Comparison of ENCODE assay signal across 8 cellular contexts in the genomic region with DNA sequence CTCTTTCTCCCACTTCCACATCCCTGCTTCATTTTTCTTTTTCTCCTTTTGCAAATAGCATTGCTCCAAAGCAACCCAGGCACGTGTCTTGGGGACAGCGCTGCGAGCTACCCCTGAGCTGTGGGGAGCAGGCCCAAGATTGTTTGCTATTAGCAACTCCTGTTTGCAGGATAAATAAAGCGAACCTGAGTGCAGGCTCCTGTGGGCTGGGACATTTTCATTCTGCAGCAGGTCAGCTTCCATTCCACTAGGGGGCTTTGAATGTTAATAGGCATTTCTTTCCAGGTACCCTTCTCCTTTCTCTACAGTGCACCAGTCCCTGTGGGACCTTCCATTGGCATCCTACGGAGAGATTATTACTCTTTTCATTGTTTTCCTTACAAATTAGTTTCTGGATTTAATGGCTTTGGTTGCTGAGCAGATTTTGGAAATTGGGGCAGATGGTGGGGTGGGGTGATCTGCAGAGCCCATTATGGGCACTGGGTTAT. TPM values are rescaled to one million over a fixed set of nuclear protein-coding genes. Genes with fewer than 3 reads are reported as not detected.
DNase-seq lines count a peak whose midpoint lies in the region; ATAC-seq, FAIRE-seq and TF ChIP-seq lines count a peak whose summit lies in the region.

No MANE protein-coding gene starts in this region.

- no peaks in the 10 kb centered on the region for H3K36me3 ChIP-seq in BJ (ENCODE audit: control insufficient read depth, insufficient read depth, low read length)
- H3K36me3 ChIP-seq in HCT116 (ENCODE audit: control insufficient read depth in 1 of 2, insufficient read depth in 2 of 2, low read length in 2 of 2): no peaks in the 10 kb centered on the region

- no TSS peak for BruUV-seq in HCT116 (replicated peaks; lab: Mats Ljungman, UMichigan)

- TF ChIP-seq POLR2A in HCT116 (IDR thresholded peaks at IDR 0.05; ENCODE audit: borderline replicate concordance, extremely low read depth, insufficient read depth, insufficient read length): no peak

- peak overlapping the region; percentile 40 for H3K4me2 ChIP-seq in HCT116 (ENCODE audit: low read length)

- peaks cover 0 to 2% (median 1%) of the 10 kb centered on the region in 3 donors for H3K27me3 Mint-ChIP-seq in immature natural killer cell (ENCODE audit: low read depth in 3 of 3)

- FAIRE-seq in HTR-8/SVneo (lab: Jason Lieb, UNC): no peak

- H3K4me3 ChIP-seq in BJ (ENCODE audit: low read depth, low read length) (no peak overlapping the region), HCT116 (replicated peaks in 1 of 2; ENCODE audit: low read depth in 1 of 2, low read length in 2 of 2) (no peak overlapping the region)

- CTCF ChIA-PET in BJ (lab: Yijun Ruan, JAX): interaction anchor here (0.6 to 2.0 kb wide), 9 partner anchors 10 to 613 kb away, joined by 3 to 7 read pairs (median 5); no protein-coding TSS in a partner anchor
- CTCF ChIA-PET in HCT116 (lab: Charles Lee): interaction anchor here (0.8 to 1.3 kb wide), 2 partner anchors 10 to 250 kb away, joined by 3 to 5 read pairs; no protein-coding TSS in a partner anchor

- H4K20me1 ChIP-seq in HCT116 (ENCODE audit: insufficient read depth): no peaks in the 10 kb centered on the region

- TF ChIP-seq RAD21 in HCT116 (IDR thresholded peaks at IDR 0.05; ENCODE audit: low read depth): peak; percentile 29

- no peaks in the 10 kb centered on the region for H3K9me3 Mint-ChIP-seq in immature natural killer cell
- H3K9me3 Mint-ChIP-seq in activated naive CD4-positive, alpha-beta T cell treated with anti-CD3 and anti-CD28 coated beads, Interleukin-2, amount 50 U/mL, for 72 hours: no peaks in the 10 kb centered on the region

- RAD21 ChIA-PET in HCT116 (lab: Charles Lee; ENCODE audit: low non-redundant PET in 1 of 2, low total read pairs in 2 of 2, uncharacterized antibody in 2 of 2, unreplicated experiment in 2 of 2): no interaction called here

- peaks cover 0 to 11% of the 10 kb centered on the region in 2 experiments; a peak in 3 of 4 replicates for H3K4me1 ChIP-seq in HCT116 (ENCODE audit: control insufficient read depth in 1 of 2, insufficient read depth in 2 of 2, low read length in 2 of 2)

- no peak overlapping the region for H3K9ac ChIP-seq in HCT116 (ENCODE audit: low read length)

- no peaks in the 10 kb centered on the region for H3K79me2 ChIP-seq in HCT116 (ENCODE audit: insufficient read depth, low read length)

- H3K9me2 ChIP-seq in HCT116 (ENCODE audit: insufficient read depth): no peaks in the 10 kb centered on the region

- TF ChIP-seq CTCF in BJ (IDR thresholded peaks at IDR 0.05; ENCODE audit: insufficient read depth, low read depth, low read length) (peak; percentile 51), HCT116 (IDR thresholded peaks at IDR 0.05 in 2 of 3, conservative IDR thresholded peaks at IDR 0.05 in 1 of 3; ENCODE audit: borderline replicate concordance in 1 of 3, insufficient read depth in 1 of 3, low read depth in 2 of 3, low read length in 2 of 3) (peak in 2 of 3 experiments; percentile 66 to 74; a peak in 4 of 6 replicates)

- H3K27ac ChIP-seq in HCT116 (ENCODE audit: low read depth, low read length): no peak overlapping the region

- H2AFZ ChIP-seq in HCT116 (ENCODE audit: low read depth, low read length, poor library complexity, severe bottlenecking): no peak overlapping the region

- H3K27ac Mint-ChIP-seq in immature natural killer cell: no peak overlapping the region
- H3K27ac Mint-ChIP-seq in activated naive CD4-positive, alpha-beta T cell treated with anti-CD3 and anti-CD28 coated beads, Interleukin-2, amount 50 U/mL, for 72 hours: no peak overlapping the region

- no peaks in the 10 kb centered on the region for H3K27me3 ChIP-seq in BJ (ENCODE audit: control insufficient read depth, insufficient read depth, low read length)
- H3K27me3 ChIP-seq in HCT116 (ENCODE audit: insufficient read depth, low read length): no peaks in the 10 kb centered on the region

- intact Hi-C loops in HCT116 (cut with micrococcal nuclease): no loop called here

- peak; percentile 92 for ATAC-seq in HCT116
- no peak for ATAC-seq in HG03469 (IDR thresholded peaks at IDR 0.05; ENCODE audit: unreplicated experiment)
- no peak for ATAC-seq in GM18861 (IDR thresholded peaks at IDR 0.05; ENCODE audit: unreplicated experiment)
- no peak for ATAC-seq in activated naive CD4-positive, alpha-beta T cell treated with anti-CD3 and anti-CD28 coated beads, Interleukin-2, amount 50 U/mL, for 72 hours

- POLR2A ChIA-PET in BJ (lab: Charles Lee): no interaction called here
- POLR2A ChIA-PET in HCT116 (lab: Charles Lee): no interaction called here

- H3K4me3 Mint-ChIP-seq in immature natural killer cell: no peak overlapping the region

- no peaks in the 10 kb centered on the region for H3K4me1 Mint-ChIP-seq in immature natural killer cell

- DNase-seq in BJ (ENCODE audit: low read depth) (no peak), HCT116 (ENCODE audit: low read depth, low spot score) (peak; percentile 15), SW480 (ENCODE audit: low spot score) (peak; percentile 33), immature natural killer cell (peak; percentile 2 to 13 (median 10)), HTR-8/SVneo (ENCODE audit: insufficient read length, low spot score) (no peak)
- DNase-seq in activated naive CD4-positive, alpha-beta T cell treated with anti-CD3 and anti-CD28 coated beads, Interleukin-2, amount 50 U/mL, for 72 hours (ENCODE audit: low spot score in 2 of 2): no peak

- no peaks in the 10 kb centered on the region for H3K9me3 ChIP-seq in HCT116 (ENCODE audit: control insufficient read depth in 1 of 2, insufficient read depth in 1 of 2, low read depth in 1 of 2, low read length in 2 of 2)

- no peaks in the 10 kb centered on the region for H3K36me3 Mint-ChIP-seq in immature natural killer cell
- no peaks in the 10 kb centered on the region for H3K36me3 Mint-ChIP-seq in activated naive CD4-positive, alpha-beta T cell treated with anti-CD3 and anti-CD28 coated beads, Interleukin-2, amount 50 U/mL, for 72 hours

TF ChIP-seq in HCT116, 20 proteins besides CTCF, POLR2A, EP300 and RAD21:
- TF ChIP-seq JUND (IDR thresholded peaks at IDR 0.05): no peak

RNA-seq across cellular contexts. Expression of gene OLFML3, which starts 54.0 kb away (rescaled TPM):
- polyA plus RNA-seq in BJ (2011; rRNA removed) (72.6 and 76.8 TPM in 2 replicates), immature natural killer cell (under 1 TPM in 1 of 3 donors, not detected in 2; 0.11 TPM)
- 20.6 and 24.7 TPM in 2 replicates for polyA minus RNA-seq in BJ (2011; rRNA and poly(A)+ RNA removed)
- 0.25 TPM for total RNA-seq in HCT116 (2021; ENCODE audit: unreplicated experiment)
- polyA plus RNA-seq in HCT116 (2012): 0.04 and 0.08 TPM in 2 replicates
- total RNA-seq in activated naive CD4-positive, alpha-beta T cell treated with anti-CD3 and anti-CD28 coated beads, Interleukin-2, amount 50 U/mL, for 72 hours: under 1 TPM; 0.33 to 0.64 TPM

Comparison
In these comparisons a context has a peak if more than half of its experiments do, and no peak if none do; other contexts are left out.
1. DNase-seq: peak in HCT116 (single experiment), SW480 (single experiment) and immature natural killer cell (3 of 3); none in BJ (single experiment), HTR-8/SVneo (single experiment) and activated naive CD4-positive, alpha-beta T cell treated with anti-CD3 and anti-CD28 coated beads, Interleukin-2, amount 50 U/mL, for 72 hours (0 of 2).